In the genomic region with DNA sequence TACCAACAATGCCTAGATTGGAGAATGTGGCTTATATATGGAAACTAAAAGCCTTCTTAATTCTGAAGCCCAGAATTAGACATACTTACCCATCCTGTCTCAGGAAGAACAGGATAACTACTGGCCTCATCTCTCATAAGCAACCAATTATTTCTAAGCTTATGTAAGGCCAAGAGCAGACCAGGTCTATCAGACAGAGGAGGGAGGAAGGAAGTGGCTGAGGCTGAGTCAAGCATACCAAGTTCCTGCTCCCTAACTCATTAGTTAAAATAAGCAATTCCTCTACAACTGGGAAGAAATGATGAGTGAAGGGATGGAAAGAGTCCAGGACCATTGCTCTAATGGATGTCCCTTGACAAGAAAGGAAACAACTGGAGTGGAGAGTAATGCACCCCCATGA, we compare ENCODE assay signal across 25 cellular contexts. TPM values are rescaled to one million over a fixed set of nuclear protein-coding genes. Genes with fewer than 3 reads are reported as not detected.
DNase-seq lines count a peak whose midpoint lies in the region; TF ChIP-seq lines count a peak whose summit lies in the region.
"Had no signal": no experiment of that assay in that cellular context is flagged by ENCODE, and none has a peak within 500 bp of the region (broad histone marks: within the 10 kb centered on the region; RNA-seq: fewer than 3 reads in every experiment).

No MANE protein-coding gene starts in this region.

- no peak overlapping the region for H3K4me3 ChIP-seq in skeletal muscle cell (ENCODE audit: low read depth, low read length)
- H3K4me3 ChIP-seq: prostate gland, transverse colon had no signal

- no peak overlapping the region for H2AK5ac ChIP-seq in H9 (ENCODE audit: insufficient read length, low read length)

- DNase-seq in NCI-H82 (lab: John Stamatoyannopoulos, UW) (peak; percentile 8), NCI-H82 treated with DMSO at 0.1 percent for 48 hours (lab: John Stamatoyannopoulos, UW; ENCODE audit: unreplicated experiment) (no peak), M059J (ENCODE audit: low read depth) (peak; percentile 35), dermis blood vessel endothelial cell (peak; percentile 73), skeletal muscle cell (ENCODE audit: low read depth) (peak; percentile 5), H9 (no peak), NCI-H2107 treated with DMSO at 0.1 percent for 48 hours (lab: John Stamatoyannopoulos, UW; ENCODE audit: unreplicated experiment) (no peak), mucosa of gallbladder (ENCODE audit: low spot score) (no peak)
- DNase-seq: 8988T; activated CD8-positive, alpha-beta memory T cell treated with anti-CD3 and anti-CD28 coated beads for 24 hours; activated naive CD8-positive, alpha-beta T cell treated with anti-CD3 and anti-CD28 coated beads, Interleukin-2, amount 10 ng/mL, durations not matched to agents 7 days and 5 days; CD4-positive, alpha-beta memory T cell; DMS79; effector CD4-positive, alpha-beta T cell; hypothalamus; kidney glomerular epithelial cell; NCI-H1048; NCI-H2081; NCI-H526 treated with DMSO at 0.1 percent for 48 hours; nephron progenitor cell; stimulated activated naive CD4-positive, alpha-beta T cell treated with Interleukin-2 at 50 U/mL for 16 hours; transverse colon had no signal

- no peaks in the 10 kb centered on the region for H3K4me1 ChIP-seq in H9 (ENCODE audit: insufficient read depth, low read length)
- H3K4me1 ChIP-seq: prostate gland, transverse colon had no signal

- no peaks in the 10 kb centered on the region for H4K20me1 ChIP-seq in H9 (ENCODE audit: control insufficient read depth, insufficient read depth, insufficient read length)

- no peak overlapping the region for H3K4ac ChIP-seq in H9 (ENCODE audit: low read depth, low read length)

- H3K27ac Mint-ChIP-seq in H9 = no peak overlapping the region
- H3K27ac Mint-ChIP-seq: activated naive CD8-positive, alpha-beta T cell treated with anti-CD3 and anti-CD28 coated beads, Interleukin-2, amount 10 ng/mL, durations not matched to agents 7 days and 5 days; CD4-positive, alpha-beta memory T cell; nephron progenitor cell had no signal

- no peak overlapping the region for H2BK5ac ChIP-seq in H9 (ENCODE audit: insufficient read length, low read length)

- H2AFZ ChIP-seq in H9 (ENCODE audit: low read length) = no peak overlapping the region

- H3K27me3 Mint-ChIP-seq in H9 (ENCODE audit: low read depth) = peaks cover 1% of the 10 kb centered on the region

- no peaks in the 10 kb centered on the region for H3K27me3 ChIP-seq in H9 (ENCODE audit: insufficient read depth, low read length)

- H3K79me1 ChIP-seq in H9 (ENCODE audit: insufficient read depth, low read depth, low read length, poor library complexity, severe bottlenecking) = no peaks in the 10 kb centered on the region

- H3T11ph ChIP-seq in H9 (ENCODE audit: low read length) = no peak overlapping the region

- H3K56ac ChIP-seq in H9 (ENCODE audit: insufficient read length, low read depth, low read length) = no peak overlapping the region

- no peak overlapping the region for H2BK20ac ChIP-seq in H9 (ENCODE audit: low read depth, low read length, poor library complexity, severe bottlenecking)

- no peak overlapping the region for H3K9ac ChIP-seq in H9 (ENCODE audit: extremely low read depth, insufficient read length, low read length)

- H4K8ac ChIP-seq in H9 (replicated peaks; ENCODE audit: insufficient read length, low read depth, low read length) = no peak overlapping the region

- no peak overlapping the region for H3K4me3 Mint-ChIP-seq in H9
- H3K4me3 Mint-ChIP-seq: activated naive CD8-positive, alpha-beta T cell treated with anti-CD3 and anti-CD28 coated beads, Interleukin-2, amount 10 ng/mL, durations not matched to agents 7 days and 5 days; CD4-positive, alpha-beta memory T cell; nephron progenitor cell had no signal

- no peak overlapping the region for H2BK15ac ChIP-seq in H9 (ENCODE audit: low read depth, low read length)

- H3K27ac ChIP-seq in H9 (ENCODE audit: insufficient read length, low read depth, low read length) = no peak overlapping the region
- H3K27ac ChIP-seq: prostate gland, transverse colon had no signal

- H3K18ac ChIP-seq in H9 (ENCODE audit: insufficient read length, low read depth, low read length) = no peak overlapping the region

- H4K5ac ChIP-seq in H9 (ENCODE audit: insufficient read length, low read depth, low read length) = no peak overlapping the region

- H3K79me2 ChIP-seq in H9 (ENCODE audit: insufficient read depth, low read length) = no peaks in the 10 kb centered on the region

- H3K9me3 Mint-ChIP-seq in H9 = peaks cover 6 to 7% of the 10 kb centered on the region in 2 experiments; a peak in 2 of 5 replicates
- H3K9me3 Mint-ChIP-seq: activated naive CD8-positive, alpha-beta T cell treated with anti-CD3 and anti-CD28 coated beads, Interleukin-2, amount 10 ng/mL, durations not matched to agents 7 days and 5 days had no signal

- no peak overlapping the region for H2BK12ac ChIP-seq in H9 (ENCODE audit: insufficient read length, low read depth, low read length)

- H3K9me3 ChIP-seq in H9 (ENCODE audit: control insufficient read depth, low read depth, low read length) = no peaks in the 10 kb centered on the region
- H3K9me3 ChIP-seq: prostate gland, transverse colon had no signal

- H3K36me3 Mint-ChIP-seq in H9 (ENCODE audit: insufficient read depth in 1 of 3, low read depth in 3 of 3) = no peaks in the 10 kb centered on the region
- H3K36me3 Mint-ChIP-seq: activated naive CD8-positive, alpha-beta T cell treated with anti-CD3 and anti-CD28 coated beads, Interleukin-2, amount 10 ng/mL, durations not matched to agents 7 days and 5 days; CD4-positive, alpha-beta memory T cell had no signal

- no peaks in the 10 kb centered on the region for H3K4me1 Mint-ChIP-seq in H9
- H3K4me1 Mint-ChIP-seq: CD4-positive, alpha-beta memory T cell; nephron progenitor cell had no signal

- TF ChIP-seq CTCF in H9 (conservative IDR thresholded peaks at IDR 0.05) = no peak

- H3K23ac ChIP-seq in H9 (ENCODE audit: insufficient read length, low read depth, low read length) = no peak overlapping the region

- no peak overlapping the region for H2BK120ac ChIP-seq in H9 (ENCODE audit: low read depth, low read length, poor library complexity, severe bottlenecking)

- H3K23me2 ChIP-seq in H9 (ENCODE audit: insufficient read length, low read depth, low read length, poor library complexity, severe bottlenecking) = no peaks in the 10 kb centered on the region

- no peak overlapping the region for H3K14ac ChIP-seq in H9 (ENCODE audit: insufficient read depth, low read length)

- H3K4me2 ChIP-seq in H9 (ENCODE audit: insufficient read depth, insufficient read length, low read length) = no peak overlapping the region

- H4K91ac ChIP-seq in H9 (ENCODE audit: insufficient read length, low read depth, low read length) = no peak overlapping the region

RNA-seq across cellular contexts. Expression of a gene that starts 27.0 kb away (rescaled TPM):
- not detected in 2 replicates for total RNA-seq in M059J (2014; rRNA removed; shearing (Covaris generic))
- not detected in 2 replicates for total RNA-seq in dermis blood vessel endothelial cell
- total RNA-seq in H9 (2021) = not detected in 2 replicates
- not detected for total RNA-seq in mucosa of gallbladder
- total RNA-seq: activated naive CD8-positive, alpha-beta T cell treated with anti-CD3 and anti-CD28 coated beads, Interleukin-2, amount 10 ng/mL, durations not matched to agents 7 days and 5 days; cardiac septum; CD4-positive, alpha-beta memory T cell; fibroblast of lung had no signal

Comparison
In these comparisons a context has a peak if more than half of its experiments do, and no peak if none do; other contexts are left out.
1. DNase-seq: peak in NCI-H82 (single experiment), M059J (single experiment), dermis blood vessel endothelial cell (single experiment) and skeletal muscle cell (single experiment); none in NCI-H82 treated with DMSO at 0.1 percent for 48 hours (single experiment), H9 (single experiment), NCI-H2107 treated with DMSO at 0.1 percent for 48 hours (single experiment) and mucosa of gallbladder (single experiment).